Comparison of ENCODE assay signal across 8 cellular contexts in the genomic region with DNA sequence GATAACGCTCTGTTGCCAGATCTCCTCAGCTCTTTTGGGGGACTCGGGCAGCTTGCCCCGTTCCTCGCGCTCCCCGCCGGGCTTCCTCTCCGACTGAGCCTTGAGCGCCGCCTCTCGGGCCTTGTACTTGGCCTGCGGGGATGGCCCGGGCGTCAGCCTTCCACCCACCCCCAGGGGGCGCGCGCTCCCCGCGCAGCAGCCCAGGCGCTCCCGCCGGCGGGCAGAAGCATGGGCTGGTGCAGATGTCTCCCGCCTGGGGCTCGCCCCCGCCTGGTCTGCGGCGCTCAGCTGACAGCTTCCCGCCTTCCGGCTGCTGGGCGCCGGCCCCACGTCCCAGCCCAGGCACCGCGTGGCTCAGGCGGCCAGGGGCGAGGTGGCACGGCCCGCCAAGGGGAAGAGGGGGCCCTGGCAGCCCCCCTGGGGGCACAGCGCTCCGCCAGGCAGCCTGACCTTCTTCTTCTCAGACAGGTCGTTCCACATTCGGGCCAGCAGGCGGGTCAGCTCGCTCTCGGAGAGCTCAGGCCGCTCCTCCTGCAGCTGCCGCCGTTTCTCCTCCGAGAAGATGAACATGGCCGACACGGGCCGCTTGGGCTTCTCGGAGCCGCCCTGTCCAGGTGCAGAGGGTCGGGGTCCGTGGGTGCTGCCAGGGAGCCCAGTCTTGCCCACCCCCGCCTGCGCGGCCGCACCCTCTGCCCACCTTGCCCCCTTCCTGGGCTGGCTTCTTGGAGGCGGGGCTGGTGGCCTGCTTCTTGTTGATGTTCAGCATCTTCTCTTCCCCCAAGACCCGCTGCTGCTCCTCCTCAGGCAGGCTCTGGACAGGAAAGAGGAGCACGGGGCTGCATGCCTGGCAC. TPM values are rescaled to one million over a fixed set of nuclear protein-coding genes. Genes with fewer than 3 reads are reported as not detected.
DNase-seq lines count a peak whose midpoint lies in the region; ATAC-seq and TF ChIP-seq lines count a peak whose summit lies in the region.

No MANE protein-coding gene starts in this region.

- intact Hi-C loops in lower leg skin (cut with DNase I; ENCODE audit: low total_unique reads): no loop called here

- WGBS in lower leg skin, 2 donors: 48 to 70% methylated on average over 26 to 45 of the region's 64 CpGs

- H3K4me3 ChIP-seq in coronary artery (peak overlapping the region; percentile 46), lower leg skin (ENCODE audit: low read depth, poor library complexity, severe bottlenecking) (no peak overlapping the region)

- DNase-seq in NCI-H2227 (lab: John Stamatoyannopoulos, UW; ENCODE audit: unreplicated experiment) (peak; percentile 93), coronary artery (ENCODE audit: low spot score) (peak; percentile 89), lower leg skin (ENCODE audit: low spot score in 2 of 2) (peak in 1 of 2 donors; percentile 98), NCI-H446 treated with DMSO at 0.1 percent for 48 hours (lab: John Stamatoyannopoulos, UW) (no peak)
- peak; percentile 94 for DNase-seq in activated CD4-positive, alpha-beta T cell treated with anti-CD3 and anti-CD28 coated beads for 48 hours
- peak; percentile 78 to 90 (median 87) for DNase-seq in stimulated activated CD4-positive, alpha-beta T cell treated with anti-CD3 and anti-CD28 coated beads, TNF-alpha, amount 100 ng/mL, for 1 hour (ENCODE audit: low read depth in 3 of 3, low spot score in 1 of 3)

- peak; percentile 97 for TF ChIP-seq CTCF in GM12872 (IDR thresholded peaks at IDR 0.05; ENCODE audit: insufficient read depth, low read depth, low read length)
- peak; percentile 98 for TF ChIP-seq CTCF in coronary artery (IDR thresholded peaks at IDR 0.05)
- TF ChIP-seq CTCF in lower leg skin (IDR thresholded peaks at IDR 0.05): peak in 2 of 3 donors; percentile 17 to 72

- no peak for TF ChIP-seq POLR2A in lower leg skin (IDR thresholded peaks at IDR 0.05)

- H3K27ac ChIP-seq in coronary artery: peak overlapping the region in 1 of 2 donors; percentile 58

- peak; percentile 79 for ATAC-seq in HG02678 (IDR thresholded peaks at IDR 0.05; ENCODE audit: unreplicated experiment)

RNA-seq across cellular contexts. Expression of a gene that starts 8.9 kb away (rescaled TPM):
- 10 to 100 TPM; 62.4 to 70.8 (median 65.7) TPM for total RNA-seq in lower leg skin

RNA-seq across cellular contexts. Expression of a gene that starts 10.9 kb away (rescaled TPM):
- 10 to 100 TPM; 62.4 to 77.9 (median 67.8) TPM for total RNA-seq in lower leg skin

RNA-seq across cellular contexts. Expression of a gene that starts 23.8 kb away (rescaled TPM):
- 10 to 100 TPM; 23.4 to 44.5 (median 34.8) TPM for total RNA-seq in lower leg skin

RNA-seq across cellular contexts. Expression of a gene that starts 40.1 kb away (rescaled TPM):
- 1 to 10 TPM in 1 of 4 donors, not detected in 3; 1.1 TPM for total RNA-seq in lower leg skin

RNA-seq across cellular contexts. Expression of a gene that starts 57.4 kb away (rescaled TPM):
- total RNA-seq in lower leg skin: 1 to 10 TPM in 1 of 4 donors, not detected in 3; 2.4 TPM

Comparison
In these comparisons a context has a peak if more than half of its experiments do, and no peak if none do; other contexts are left out.
1. CTCF ChIP-seq: peak in every context shown above with its lines; median percentile 98 in coronary artery; 97 in GM12872; 44 in lower leg skin.